In genomic region chr12:12715128-12715458, GRCh38 we compare ENCODE assay signal across 8 cellular contexts. TPM values are rescaled to one million over a fixed set of nuclear protein-coding genes. Genes with fewer than 3 reads are reported as not detected.
DNase-seq lines count a peak whose midpoint lies in the region; ATAC-seq and TF ChIP-seq lines count a peak whose summit lies in the region.

No MANE protein-coding gene starts in this region.

- H3K36me3 Mint-ChIP-seq in activated CD8-positive, alpha-beta T cell treated with anti-CD3 and anti-CD28 coated beads, Interleukin-2, amount 10 ng/mL, durations not matched to agents 7 days and 5 days (ENCODE audit: low read depth): peaks cover 31% of the 10 kb centered on the region

- H3K27ac ChIP-seq in left lung (peak overlapping the region; percentile 99 to 100), suprapubic skin (peak overlapping the region; percentile 100)

- CTCF ChIA-PET in activated CD8-positive, alpha-beta T cell treated with anti-CD3 and anti-CD28 coated beads, Interleukin-2, amount 10 ng/mL, durations not matched to agents 7 days and 5 days (lab: Charles Lee): interaction anchor here (1.0 to 3.6 kb wide), 9 partner anchors 8 to 338 kb away, joined by 3 to 27 read pairs (median 8); no protein-coding TSS in a partner anchor

- TF ChIP-seq EP300 in suprapubic skin (IDR thresholded peaks at IDR 0.05): no peak

- H3K27me3 ChIP-seq in left lung: no peaks in the 10 kb centered on the region
- H3K27me3 ChIP-seq in suprapubic skin: no peaks in the 10 kb centered on the region

- H3K27me3 Mint-ChIP-seq in activated CD8-positive, alpha-beta T cell treated with anti-CD3 and anti-CD28 coated beads, Interleukin-2, amount 10 ng/mL, durations not matched to agents 7 days and 5 days (ENCODE audit: low read depth): no peaks in the 10 kb centered on the region

- H3K9me3 ChIP-seq in left lung (no peaks in the 10 kb centered on the region), suprapubic skin (no peaks in the 10 kb centered on the region)

- intact Hi-C loops in left lung (cut with DNase I): no loop called here

- H3K4me1 ChIP-seq in left lung (peaks cover 9 to 43% of the 10 kb centered on the region in 2 donors), suprapubic skin (peaks cover 47% of the 10 kb centered on the region)

- TF ChIP-seq POLR2A in suprapubic skin (IDR thresholded peaks at IDR 0.05): no peak

- ATAC-seq in activated CD8-positive, alpha-beta T cell treated with anti-CD3 and anti-CD28 coated beads, Interleukin-2, amount 10 ng/mL, durations not matched to agents 7 days and 5 days: no peak
- no peak for ATAC-seq in left lung
- ATAC-seq in GM19023 (IDR thresholded peaks at IDR 0.05; ENCODE audit: unreplicated experiment): no peak
- no peak for ATAC-seq in GM21423 (IDR thresholded peaks at IDR 0.05; ENCODE audit: unreplicated experiment)

- H3K36me3 ChIP-seq in left lung (peaks cover 0 to 5% of the 10 kb centered on the region in 2 donors), suprapubic skin (no peaks in the 10 kb centered on the region)

- POLR2A ChIA-PET in activated CD8-positive, alpha-beta T cell treated with anti-CD3 and anti-CD28 coated beads, Interleukin-2, amount 10 ng/mL, durations not matched to agents 7 days and 5 days (lab: Charles Lee): interaction anchor here (0.5 to 16.1 kb wide), 23 partner anchors 9 to 365 kb away, joined by 3 to 516 read pairs (median 8); partner anchors contain the start of genes BORCS5, CREBL2, DUSP16 and GPR19

- peak overlapping the region; percentile 88 for H3K4me3 Mint-ChIP-seq in activated CD8-positive, alpha-beta T cell treated with anti-CD3 and anti-CD28 coated beads, Interleukin-2, amount 10 ng/mL, durations not matched to agents 7 days and 5 days

- no peaks in the 10 kb centered on the region for H3K9me3 Mint-ChIP-seq in activated CD8-positive, alpha-beta T cell treated with anti-CD3 and anti-CD28 coated beads, Interleukin-2, amount 10 ng/mL, durations not matched to agents 7 days and 5 days (ENCODE audit: insufficient read depth)

- peaks cover 28% of the 10 kb centered on the region for H3K4me1 Mint-ChIP-seq in activated CD8-positive, alpha-beta T cell treated with anti-CD3 and anti-CD28 coated beads, Interleukin-2, amount 10 ng/mL, durations not matched to agents 7 days and 5 days (ENCODE audit: low read depth)

- H3K27ac Mint-ChIP-seq in activated CD8-positive, alpha-beta T cell treated with anti-CD3 and anti-CD28 coated beads, Interleukin-2, amount 10 ng/mL, durations not matched to agents 7 days and 5 days: peak overlapping the region; percentile 98

- H3K4me3 ChIP-seq in left lung (peak overlapping the region in 1 of 2 donors; percentile 34), suprapubic skin (peak overlapping the region; percentile 64)

- no peak for TF ChIP-seq CTCF in left lung (IDR thresholded peaks at IDR 0.05)
- TF ChIP-seq CTCF in suprapubic skin (IDR thresholded peaks at IDR 0.05): no peak

- DNase-seq in NCI-H526 treated with DMSO at 0.1 percent for 48 hours (lab: John Stamatoyannopoulos, UW) (peak; percentile 75), NCI-H526 (lab: John Stamatoyannopoulos, UW) (no peak), left lung (no peak), suprapubic skin (ENCODE audit: low spot score in 2 of 2) (no peak), hypothalamus (lab: John Stamatoyannopoulos, UW) (no peak)
- no peak for DNase-seq in activated CD8-positive, alpha-beta T cell treated with anti-CD3 and anti-CD28 coated beads, Interleukin-2, amount 10 ng/mL, durations not matched to agents 7 days and 5 days

RNA-seq across cellular contexts. Expression of gene CDKN1B, which starts 2.1 kb away (rescaled TPM):
- total RNA-seq in activated CD8-positive, alpha-beta T cell treated with anti-CD3 and anti-CD28 coated beads, Interleukin-2, amount 10 ng/mL, durations not matched to agents 7 days and 5 days: 10 to 100 TPM; 90.5 to 96.7 TPM
- total RNA-seq in left lung (10 to 100 TPM; 36.8 to 43.1 TPM), suprapubic skin (10 to 100 TPM; 37.8 to 71.9 (median 46.9) TPM)

RNA-seq across cellular contexts. Expression of gene GPR19, which starts 19.1 kb away (rescaled TPM):
- total RNA-seq in activated CD8-positive, alpha-beta T cell treated with anti-CD3 and anti-CD28 coated beads, Interleukin-2, amount 10 ng/mL, durations not matched to agents 7 days and 5 days: 10 to 100 TPM in 1 of 2 experiments, 1 to 10 TPM in 1; 7.9 to 11.0 TPM
- total RNA-seq in left lung (under 1 TPM; 0.24 to 0.70 TPM), suprapubic skin (under 1 TPM in 1 of 4 donors, not detected in 3; 0.42 TPM)

Comparison
In these comparisons a context has a peak if more than half of its experiments do, and no peak if none do; other contexts are left out.
1. RNA of gene GPR19, which starts 19.1 kb away (total RNA-seq): 7.9 to 11.0 TPM in activated CD8-positive, alpha-beta T cell treated with anti-CD3 and anti-CD28 coated beads, Interleukin-2, amount 10 ng/mL, durations not matched to agents 7 days and 5 days; 0.24 to 0.70 TPM in left lung and 0.42 TPM in suprapubic skin; every median in the first group is over 4 times any median in the second.